8 cellular contexts compared by ENCODE assay signal in genomic region chr22:29205598-29206371, GRCh38. TPM values are rescaled to one million over a fixed set of nuclear protein-coding genes. Genes with fewer than 3 reads are reported as not detected.
A peak's percentile ranks its signal among the peaks of the same experiment; 100 is the strongest.
DNase-seq lines count a peak whose midpoint lies in the region; ATAC-seq and TF ChIP-seq lines count a peak whose summit lies in the region.

Gene EMID1, plus strand, starts transcription at chr22:29205896. Its CDS starts 143 bp downstream, at chr22:29206039.

- H3K4me1 Mint-ChIP-seq in type B pancreatic cell (ENCODE audit: unreplicated experiment) = peaks cover 33% of the 10 kb centered on the region

- DNase-seq in activated T-cell treated with anti-CD3 and anti-CD28 coated beads for 48 hours (ENCODE audit: low read depth) (peak; percentile 17), activated T-cell treated with anti-CD3 and anti-CD28 coated beads for 4 hours (no peak), OCI-M1 (lab: John Stamatoyannopoulos, UW) (peak; percentile 43), dorsolateral prefrontal cortex (peak in 3 of 10 donors; percentile 28 to 58 (median 40)), type B pancreatic cell (ENCODE audit: extremely low spot score, unreplicated experiment) (no peak), midbrain (lab: John Stamatoyannopoulos, UW) (no peak)

- H3K4me1 ChIP-seq in mesodermal cell (ENCODE audit: control insufficient read depth, insufficient read depth, low read length, poor library complexity, severe bottlenecking) = peaks cover 8% of the 10 kb centered on the region

- peaks cover 7% of the 10 kb centered on the region for H3K27me3 Mint-ChIP-seq in type B pancreatic cell

- H3K27ac ChIP-seq in dorsolateral prefrontal cortex = peak within 1 kb of the TSS in 44 of 59 donors; percentile 1 to 78 (median 46)
- H3K27ac ChIP-seq in mesodermal cell (ENCODE audit: low read depth, low read length, severe bottlenecking) = no peak within 1 kb of the TSS

- 3 to 5% methylated on average over 52 to 71 of the region's 90 CpGs for WGBS in mesodermal cell (ENCODE audit: insufficient coverage in 2 of 2), 2 experiments

- no peaks in the 10 kb centered on the region for H3K9me3 ChIP-seq in mesodermal cell (ENCODE audit: control insufficient read depth, low read length)

- H3K27ac Mint-ChIP-seq in type B pancreatic cell = no peak within 1 kb of the TSS

- no peak for ATAC-seq in HG03039 (IDR thresholded peaks at IDR 0.05; ENCODE audit: unreplicated experiment)

- peak within 1 kb of the TSS; percentile 90 for H3K4me3 Mint-ChIP-seq in type B pancreatic cell

- peak in 3 of 56 donors; percentile 5 to 16 (median 9) for TF ChIP-seq CTCF in dorsolateral prefrontal cortex (IDR thresholded peaks at IDR 0.05 in 54 of 56, conservative IDR thresholded peaks at IDR 0.05 in 2 of 56; ENCODE audit: low read depth in 1 of 56, partially characterized antibody in 56 of 56)
- TF ChIP-seq CTCF in type B pancreatic cell (conservative IDR thresholded peaks at IDR 0.05) = no peak

- no peaks in the 10 kb centered on the region for H3K36me3 ChIP-seq in mesodermal cell (ENCODE audit: control insufficient read depth, insufficient read depth, low read length)

- intact Hi-C loops in dorsolateral prefrontal cortex (cut with DNase I) = loop anchor here in 1 of 2 donors (2.0 kb wide), 1 partner anchor 39 kb away; no protein-coding TSS in a partner anchor

- H3K4me3 ChIP-seq in dorsolateral prefrontal cortex (peak within 1 kb of the TSS; percentile 45 to 78 (median 65)), mesodermal cell (ENCODE audit: extremely low read depth, insufficient read depth, low read length, poor library complexity, severe bottlenecking) (peak within 1 kb of the TSS; percentile 49)

- no peaks in the 10 kb centered on the region for H3K9me3 Mint-ChIP-seq in type B pancreatic cell

- peaks cover 0 to 6% (median 0%) of the 10 kb centered on the region in 45 donors for H3K27me3 ChIP-seq in dorsolateral prefrontal cortex

- H3K36me3 Mint-ChIP-seq in type B pancreatic cell = no peaks in the 10 kb centered on the region

RNA-seq across cellular contexts. Expression of gene EMID1, which starts in this region (rescaled TPM):
- total RNA-seq in dorsolateral prefrontal cortex (10 to 100 TPM; 10.3 to 60.6 (median 25.2) TPM), type B pancreatic cell (ENCODE audit: low replicate concordance) (4.2 and 11.4 TPM in 2 replicates)
- polyA plus RNA-seq in mesodermal cell (2013, experiment 1 of 2) = 9.8 TPM
- 6.7 TPM for polyA plus RNA-seq in mesodermal cell (2013, experiment 2 of 2)

Comparison
In these comparisons a context has a peak if more than half of its experiments do, and no peak if none do; other contexts are left out.
1. DNase-seq: peak in activated T-cell treated with anti-CD3 and anti-CD28 coated beads for 48 hours (single experiment) and OCI-M1 (single experiment); none in activated T-cell treated with anti-CD3 and anti-CD28 coated beads for 4 hours (single experiment), type B pancreatic cell (single experiment) and midbrain (single experiment).